Comparison of ENCODE assay signal across 1 cellular context in the genomic region with DNA sequence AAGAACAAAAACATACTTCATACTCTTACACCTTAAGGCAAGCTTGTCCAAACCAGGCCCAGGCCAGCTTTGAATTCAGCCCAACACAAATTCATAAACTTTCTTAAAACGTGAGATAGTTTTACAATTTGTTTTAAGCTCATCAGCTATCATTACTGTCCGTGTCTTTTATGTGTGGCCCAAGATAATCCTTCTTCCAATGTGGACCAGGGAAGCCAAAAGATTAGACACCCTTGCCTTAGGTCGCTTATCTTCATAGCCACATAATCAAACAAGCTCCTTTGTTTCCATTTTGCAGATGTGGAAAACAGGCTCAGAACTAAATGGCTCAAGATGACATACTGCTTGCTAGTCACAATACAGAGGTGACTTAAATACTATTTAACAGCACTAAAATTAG.
TF ChIP-seq lines count a peak whose summit lies in the region.

No MANE protein-coding gene starts in this region.

TF ChIP-seq in H1, 55 proteins besides CTCF, POLR2A, EP300 and RAD21:
- TF ChIP-seq CEBPB (IDR thresholded peaks at IDR 0.05; ENCODE audit: low read depth, low read length) (no peak), PHF8 (conservative IDR thresholded peaks at IDR 0.05; ENCODE audit: low read depth, low read length) (no peak), YY1 (IDR thresholded peaks at IDR 0.05; ENCODE audit: low read depth, low read length) (no peak), GTF2F1 (IDR thresholded peaks at IDR 0.05; ENCODE audit: borderline replicate concordance, low read depth, low read length) (no peak), CREB1 (IDR thresholded peaks at IDR 0.05) (no peak), RBBP5 (IDR thresholded peaks at IDR 0.05; ENCODE audit: borderline replicate concordance, low read depth, low read length) (no peak), TEAD4 (IDR thresholded peaks at IDR 0.05; ENCODE audit: low read depth, low read length) (no peak), TBP (IDR thresholded peaks at IDR 0.05; ENCODE audit: low read depth, low read length) (no peak), RXRA (IDR thresholded peaks at IDR 0.05; ENCODE audit: insufficient read depth, low read depth, low read length) (no peak), BCL11A (IDR thresholded peaks at IDR 0.05; ENCODE audit: low read depth in 2 of 2, low read length in 2 of 2) (no peak), POLR2AphosphoS5 (IDR thresholded peaks at IDR 0.05; ENCODE audit: low read depth, low read length) (no peak), HDAC6 (IDR thresholded peaks at IDR 0.05; ENCODE audit: low read depth, low read length) (no peak)
- TF ChIP-seq, protein P1, sequence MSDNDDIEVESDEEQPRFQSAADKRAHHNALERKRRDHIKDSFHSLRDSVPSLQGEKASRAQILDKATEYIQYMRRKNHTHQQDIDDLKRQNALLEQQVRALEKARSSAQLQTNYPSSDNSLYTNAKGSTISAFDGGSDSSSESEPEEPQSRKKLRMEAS (IDR thresholded peaks at IDR 0.05), result no peak
